Comparison of ENCODE assay signal across 1 cellular context in genomic region chr12:50085615-50085928, GRCh38.
TF ChIP-seq lines count a peak whose summit lies in the region.

No MANE protein-coding gene starts in this region.

TF ChIP-seq in GM12878, 131 proteins besides CTCF, POLR2A, EP300 and RAD21:
- peak; percentile 50 for TF ChIP-seq MEF2B (IDR thresholded peaks at IDR 0.05; ENCODE audit: partially characterized antibody, poor library complexity, severe bottlenecking)
- no peak for TF ChIP-seq HDGF (IDR thresholded peaks at IDR 0.05)
